In the genomic region with DNA sequence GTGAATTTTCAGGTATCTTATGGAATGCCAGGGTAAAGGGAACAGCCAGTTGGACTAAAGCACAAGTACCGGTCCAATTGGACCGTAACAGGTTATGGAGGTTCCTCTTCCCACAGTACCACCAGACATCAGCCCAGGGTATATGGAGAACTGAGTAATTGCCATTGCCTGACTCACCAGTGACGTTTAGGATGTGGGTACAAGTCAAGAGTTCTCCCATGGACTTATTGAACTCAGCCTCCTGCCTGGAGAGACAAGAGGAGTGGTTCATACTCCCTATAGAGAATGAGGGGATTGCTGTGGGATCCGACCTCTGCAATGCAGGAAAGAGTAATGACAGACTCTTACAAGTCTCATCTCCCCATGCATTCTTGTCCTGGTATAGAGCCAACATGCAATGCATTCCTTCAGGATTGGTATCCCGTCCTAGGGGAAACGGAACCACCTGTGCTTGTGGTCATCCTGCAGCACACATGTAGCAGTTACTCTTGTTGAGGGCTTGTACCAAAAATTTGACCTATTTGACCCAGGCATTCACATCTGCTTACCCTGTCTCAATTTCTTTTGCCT, we compare ENCODE assay signal across 24 cellular contexts. TPM values are rescaled to one million over a fixed set of nuclear protein-coding genes. Genes with fewer than 3 reads are reported as not detected.
"Had no signal": no experiment of that assay in that cellular context is flagged by ENCODE, and none has a peak within 500 bp of the region (broad histone marks: within the 10 kb centered on the region; RNA-seq: fewer than 3 reads in every experiment).

No MANE protein-coding gene starts in this region.

- ATAC-seq: activated CD8-positive, alpha-beta T cell treated with anti-CD3 and anti-CD28 coated beads, Interleukin-2, amount 10 ng/mL, durations not matched to agents 7 days and 5 days; activated T-cell treated with anti-CD3 and anti-CD28 coated beads, Interleukin-2, amount 50 U/mL, for 72 hours; body of pancreas; left lung; naive thymus-derived CD8-positive, alpha-beta T cell had no signal

- DNase-seq: activated B cell treated with CpG ODN at 0.5 μM for 24 hours; activated CD4-positive, alpha-beta T cell treated with anti-CD3 and anti-CD28 coated beads for 48 hours; activated CD8-positive, alpha-beta memory T cell treated with anti-CD3 and anti-CD28 coated beads, Interleukin-2, amount 50 U/mL, for 48 hours; activated CD8-positive, alpha-beta T cell treated with anti-CD3 and anti-CD28 coated beads, Interleukin-2, amount 10 ng/mL, durations not matched to agents 7 days and 5 days; activated gamma-delta T cell treated with Interleukin-2 at 50 U/mL for 16 hours; activated T-cell treated with anti-CD3 and anti-CD28 coated beads, Interleukin-2, amount 50 U/mL, for 72 hours; amygdala; body of pancreas; erythroblast; left lung; naive thymus-derived CD8-positive, alpha-beta T cell; retina; stimulated activated CD4-positive, alpha-beta T cell treated with anti-CD3 and anti-CD28 coated beads, Interleukin-15, amount 100 ng/mL, for 24 hours; stimulated activated CD4-positive, alpha-beta T cell treated with anti-CD3 and anti-CD28 coated beads, Interleukin-4, amount 100 ng/mL, for 1 hour; stimulated activated naive CD4-positive, alpha-beta T cell treated with Interleukin-2 at 50 U/mL for 16 hours; substantia nigra; uterus had no signal

RNA-seq across cellular contexts. Expression of a gene that starts 30.7 kb away (rescaled TPM):
- total RNA-seq: activated B cell treated with CpG ODN at 0.5 μM for 24 hours; activated CD8-positive, alpha-beta T cell treated with anti-CD3 and anti-CD28 coated beads, Interleukin-2, amount 10 ng/mL, durations not matched to agents 7 days and 5 days; body of pancreas; dermis microvascular lymphatic vessel endothelial cell; hepatocyte; mononuclear cell; naive thymus-derived CD8-positive, alpha-beta T cell; T-helper 2 cell treated with Interferon-gamma antibody and Interleukin-4, amounts not matched to agents 100 ng/mL and 5 ng/mL, for 36 hours; tibial nerve had no signal
- polyA plus RNA-seq: hepatocyte; naive thymus-derived CD8-positive, alpha-beta T cell had no signal

RNA-seq across cellular contexts. Expression of a gene that starts 45.9 kb away (rescaled TPM):
- total RNA-seq: activated B cell treated with CpG ODN at 0.5 μM for 24 hours; activated CD8-positive, alpha-beta T cell treated with anti-CD3 and anti-CD28 coated beads, Interleukin-2, amount 10 ng/mL, durations not matched to agents 7 days and 5 days; body of pancreas; cerebellum; dermis microvascular lymphatic vessel endothelial cell; hepatocyte; mononuclear cell; naive thymus-derived CD8-positive, alpha-beta T cell; T-helper 2 cell treated with Interferon-gamma antibody and Interleukin-4, amounts not matched to agents 100 ng/mL and 5 ng/mL, for 36 hours; tibial nerve; uterus had no signal
- polyA plus RNA-seq: keratinocyte; naive thymus-derived CD8-positive, alpha-beta T cell had no signal
